Comparison of ENCODE assay signal across 8 cellular contexts in the genomic region with DNA sequence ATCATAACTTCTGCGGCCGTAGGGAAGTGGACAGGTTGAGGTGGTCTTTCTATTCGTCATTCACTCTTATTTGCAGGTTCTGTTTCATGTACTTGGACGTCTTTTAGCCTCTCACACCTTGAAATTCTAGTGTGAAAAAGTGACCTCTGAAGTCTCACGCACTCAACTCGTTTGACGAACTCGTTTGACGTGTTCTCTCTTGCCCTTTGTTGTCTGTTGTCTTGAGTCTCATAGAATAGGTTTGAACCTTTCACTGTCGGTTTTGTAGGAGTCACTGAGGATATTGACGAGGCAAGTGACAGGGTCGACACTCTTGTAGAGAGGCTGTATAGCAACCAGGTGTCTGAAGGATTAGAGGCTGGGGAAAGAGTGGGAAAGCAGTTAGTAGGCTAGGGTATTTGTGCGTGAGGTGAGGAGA. TPM values are rescaled to one million over a fixed set of nuclear protein-coding genes. Genes with fewer than 3 reads are reported as not detected.
DNase-seq lines count a peak whose midpoint lies in the region; TF ChIP-seq lines count a peak whose summit lies in the region.

No MANE protein-coding gene starts in this region.

- POLR2A ChIA-PET in activated CD4-positive, alpha-beta memory T cell treated with anti-CD3 and anti-CD28 coated beads for 36 hours (lab: Charles Lee) = interaction anchor here (2.9 kb wide), 2 partner anchors 228 to 324 kb away, joined by 10 to 18 read pairs; partner anchors contain the start of genes ABHD18, LARP1B and MFSD8

- intact Hi-C loops in activated CD4-positive, alpha-beta memory T cell treated with anti-CD3 and anti-CD28 coated beads for 36 hours (cut with micrococcal nuclease) = loop anchor here (1.0 to 10.0 kb wide), 11 partner anchors 14 to 805 kb away; partner anchors contain the start of genes ABHD18, HSPA4L, LARP1B and MFSD8

- H3K9me3 ChIP-seq in parathyroid adenoma (ENCODE audit: control insufficient read depth, low read length) = no peaks in the 10 kb centered on the region

- no peaks in the 10 kb centered on the region for H3K36me3 ChIP-seq in parathyroid adenoma (ENCODE audit: control insufficient read depth, insufficient read depth, low read length)

- H3K4me1 Mint-ChIP-seq in activated CD4-positive, alpha-beta memory T cell treated with anti-CD3 and anti-CD28 coated beads for 36 hours (ENCODE audit: low read depth) = peaks cover 29% of the 10 kb centered on the region

- peak; percentile 73 for DNase-seq in NCI-H748 (lab: John Stamatoyannopoulos, UW; ENCODE audit: unreplicated experiment)
- DNase-seq in NCI-H748 treated with DMSO at 0.1 percent for 48 hours (lab: John Stamatoyannopoulos, UW) = no peak
- peak; percentile 55 for DNase-seq in NCI-H1092 treated with DMSO at 0.1 percent for 48 hours (lab: John Stamatoyannopoulos, UW)
- DNase-seq in activated CD4-positive, alpha-beta memory T cell treated with anti-CD3 and anti-CD28 coated beads for 36 hours = no peak
- DNase-seq in fibroblast of mammary gland (ENCODE audit: low read depth) = peak; percentile 62
- DNase-seq in NCI-H2081 treated with DMSO at 0.1 percent for 48 hours (lab: John Stamatoyannopoulos, UW) = no peak
- no peak for DNase-seq in cerebellar nuclear complex (lab: John Stamatoyannopoulos, UW)

- peak overlapping the region; percentile 93 for H3K4me3 Mint-ChIP-seq in activated CD4-positive, alpha-beta memory T cell treated with anti-CD3 and anti-CD28 coated beads for 36 hours

- no peaks in the 10 kb centered on the region for H3K79me2 ChIP-seq in parathyroid adenoma

- H3K4me3 ChIP-seq in fibroblast of mammary gland (ENCODE audit: control insufficient read depth, low read depth, low read length) = peak overlapping the region; percentile 74
- peak overlapping the region; percentile 77 for H3K4me3 ChIP-seq in parathyroid adenoma (ENCODE audit: low read depth, low read length)

- H3K4me1 ChIP-seq in parathyroid adenoma = peaks cover 6% of the 10 kb centered on the region

- H3K9ac ChIP-seq in parathyroid adenoma = no peak overlapping the region

- H3K27me3 Mint-ChIP-seq in activated CD4-positive, alpha-beta memory T cell treated with anti-CD3 and anti-CD28 coated beads for 36 hours = no peaks in the 10 kb centered on the region

- H3K27ac ChIP-seq in parathyroid adenoma = peak overlapping the region; percentile 82

- no peaks in the 10 kb centered on the region for H3K9me3 Mint-ChIP-seq in activated CD4-positive, alpha-beta memory T cell treated with anti-CD3 and anti-CD28 coated beads for 36 hours

- peaks cover 9% of the 10 kb centered on the region for H3K36me3 Mint-ChIP-seq in activated CD4-positive, alpha-beta memory T cell treated with anti-CD3 and anti-CD28 coated beads for 36 hours

- H3K27me3 ChIP-seq in parathyroid adenoma (ENCODE audit: control insufficient read depth, insufficient read depth, low read length) = no peaks in the 10 kb centered on the region

- peak overlapping the region; percentile 65 for H2AFZ ChIP-seq in parathyroid adenoma

- H3K27ac Mint-ChIP-seq in activated CD4-positive, alpha-beta memory T cell treated with anti-CD3 and anti-CD28 coated beads for 36 hours = peak overlapping the region; percentile 88

- peak overlapping the region; percentile 92 for H3K4me2 ChIP-seq in parathyroid adenoma (ENCODE audit: low read length)

- TF ChIP-seq CTCF in fibroblast of mammary gland (conservative IDR thresholded peaks at IDR 0.05; ENCODE audit: control insufficient read depth, insufficient read depth, low read depth, low read length) (no peak), parathyroid adenoma (IDR thresholded peaks at IDR 0.05) (no peak)

- CTCF ChIA-PET in activated CD4-positive, alpha-beta memory T cell treated with anti-CD3 and anti-CD28 coated beads for 36 hours (lab: Charles Lee) = no interaction called here

RNA-seq across cellular contexts. Expression of gene PGRMC2, which starts 1.1 kb away (rescaled TPM):
- total RNA-seq in activated CD4-positive, alpha-beta memory T cell treated with anti-CD3 and anti-CD28 coated beads for 36 hours = 10 to 100 TPM; 33.7 to 34.2 TPM

Comparison
In these comparisons a context has a peak if more than half of its experiments do, and no peak if none do; other contexts are left out.
1. DNase-seq: peak in NCI-H748 (single experiment), NCI-H1092 treated with DMSO at 0.1 percent for 48 hours (single experiment) and fibroblast of mammary gland (single experiment); none in NCI-H748 treated with DMSO at 0.1 percent for 48 hours (single experiment), activated CD4-positive, alpha-beta memory T cell treated with anti-CD3 and anti-CD28 coated beads for 36 hours (single experiment), NCI-H2081 treated with DMSO at 0.1 percent for 48 hours (single experiment) and cerebellar nuclear complex (0 of 2).